Comparison of ENCODE assay signal across 25 cellular contexts in genomic region chr19:7138402-7138801, GRCh38.
DNase-seq lines count a peak whose midpoint lies in the region; ATAC-seq, FAIRE-seq and TF ChIP-seq lines count a peak whose summit lies in the region.
"Had no signal": no experiment of that assay in that cellular context is flagged by ENCODE, and none has a peak within 500 bp of the region (broad histone marks: within the 10 kb centered on the region; RNA-seq: fewer than 3 reads in every experiment).

No MANE protein-coding gene starts in this region.

- in situ Hi-C loops in HepG2 (cut with HindIII; ENCODE audit: extremely low pct_ligation_motif_present, low pct_unique_long_range_greater_than_20kb): no loop called here
- in situ Hi-C loops in K562 (cut with MboI): no loop called here

- no peaks in the 10 kb centered on the region for H3K9me1 ChIP-seq in K562 (ENCODE audit: control insufficient read depth, insufficient read depth, low read length)

- H3K4me2 ChIP-seq in HepG2 (ENCODE audit: low read depth, low read length): no peak overlapping the region
- no peak overlapping the region for H3K4me2 ChIP-seq in PC-3 (ENCODE audit: low read length)
- no peak overlapping the region for H3K4me2 ChIP-seq in K562 (ENCODE audit: insufficient read depth, low read length)
- H3K4me2 ChIP-seq: A549; BLaER1 treated with 17β-estradiol and CSF1 and Interleukin-3, amounts not matched to agents 10 nM and 100 nM had no signal

- FAIRE-seq in HepG2 (lab: Jason Lieb, UNC) (no peak), K562 (lab: Jason Lieb, UNC) (no peak)
- FAIRE-seq: A549, GM12891, GM19239 had no signal

- no TSS peak for BruUV-seq in HepG2 (replicated peaks; lab: Mats Ljungman, UMichigan)
- no TSS peak for BruUV-seq in PC-3 (replicated peaks; lab: Mats Ljungman, UMichigan)
- no TSS peak for BruUV-seq in K562 (replicated peaks; lab: Mats Ljungman, UMichigan)

- no peaks in the 10 kb centered on the region for H3K9me2 ChIP-seq in PC-3 (replicated peaks; ENCODE audit: low read length)

- DNase-seq in HepG2 (ENCODE audit: low spot score) (no peak), right lobe of liver (no peak), PC-3 (peak; percentile 10), K562 (ENCODE audit: extremely low read depth in 1 of 4, low spot score in 3 of 4) (no peak), upper lobe of right lung (peak; percentile 2), SKM-1 treated with dmso at 0.1 percent for 144 hours (lab: John Stamatoyannopoulos, UW; ENCODE audit: unreplicated experiment) (no peak)
- DNase-seq: AML-193; CD4-positive, alpha-beta memory T cell; CD4-positive, CD25-positive, alpha-beta regulatory T cell; CD8-positive, alpha-beta memory T cell; COR-L47; DMS 273 treated with DMSO at 0.1 percent for 48 hours; DMS153; DMS53; DMS79; DND-41; EL; GDM1 had no signal

- H3K36me3 ChIP-seq in HepG2 (replicated peaks in 1 of 2; ENCODE audit: control insufficient read depth in 1 of 2, insufficient read depth in 2 of 2, low read length in 2 of 2) (peaks cover 16 to 49% of the 10 kb centered on the region in 2 experiments), right lobe of liver (peaks cover 5 to 38% (median 20%) of the 10 kb centered on the region in 4 donors), PC-3 (ENCODE audit: low read depth, low read length) (peaks cover 4% of the 10 kb centered on the region), K562 (ENCODE audit: control insufficient read depth, insufficient read depth, low read length) (no peaks in the 10 kb centered on the region), upper lobe of right lung (peaks cover 43% of the 10 kb centered on the region)

- peaks cover 27% of the 10 kb centered on the region for H3K4me1 ChIP-seq in HepG2 (ENCODE audit: insufficient read depth, low read length)
- peaks cover 0 to 23% (median 9%) of the 10 kb centered on the region in 4 donors for H3K4me1 ChIP-seq in right lobe of liver
- peaks cover 42% of the 10 kb centered on the region for H3K4me1 ChIP-seq in PC-3 (ENCODE audit: insufficient read depth, low read length)
- 0 out of 5 replicates have a peak, but pooled peaks cover 0 to 3% of the 10 kb centered on the region in 2 experiments for H3K4me1 ChIP-seq in K562 (replicated peaks in 1 of 2; ENCODE audit: control insufficient read depth in 2 of 2, insufficient read depth in 2 of 2, low read length in 2 of 2)
- H3K4me1 ChIP-seq in upper lobe of right lung: no peaks in the 10 kb centered on the region

- TF ChIP-seq EP300 in HepG2 (IDR thresholded peaks at IDR 0.05; ENCODE audit: low read depth in 2 of 2, low read length in 2 of 2): no peak
- TF ChIP-seq EP300 in HepG2 (CRISPR knock-in tag; IDR thresholded peaks at IDR 0.05; ENCODE audit: borderline replicate concordance): no peak
- no peak for TF ChIP-seq EP300 in K562 (IDR thresholded peaks at IDR 0.05; ENCODE audit: low read length)

- ATAC-seq in HepG2: no peak
- ATAC-seq in right lobe of liver: no peak
- ATAC-seq in PC-3: no peak
- no peak for ATAC-seq in K562
- ATAC-seq in upper lobe of right lung: no peak
- ATAC-seq in HG02852 (IDR thresholded peaks at IDR 0.05; ENCODE audit: unreplicated experiment): no peak
- ATAC-seq in GM21447 (IDR thresholded peaks at IDR 0.05; ENCODE audit: unreplicated experiment): no peak
- ATAC-seq: A549 had no signal

- H3F3A ChIP-seq in PC-3 (ENCODE audit: low read length, unreplicated experiment): peaks cover 3% of the 10 kb centered on the region

- CTCF ChIA-PET in HepG2 (lab: Yijun Ruan, JAX; ENCODE audit: low intra/inter-chr PET ratio, low total read pairs): no interaction called here
- CTCF ChIA-PET in PC-3 (lab: Charles Lee): no interaction called here
- CTCF ChIA-PET in K562 (lab: Yijun Ruan, JAX; ENCODE audit: low intra/inter-chr PET ratio): no interaction called here

- no peak for TF ChIP-seq CTCF in HepG2 (CRISPR knock-in tag; IDR thresholded peaks at IDR 0.05)
- no peak for TF ChIP-seq CTCF in right lobe of liver (IDR thresholded peaks at IDR 0.05)
- no peak for TF ChIP-seq CTCF in PC-3 (conservative IDR thresholded peaks at IDR 0.05; ENCODE audit: low read depth, low read length)
- TF ChIP-seq CTCF in K562 (IDR thresholded peaks at IDR 0.05 in 2 of 3, conservative IDR thresholded peaks at IDR 0.05 in 1 of 3; ENCODE audit: insufficient read depth in 2 of 3, low read depth in 1 of 3, low read length in 3 of 3): no peak
- no peak for TF ChIP-seq CTCF in upper lobe of right lung (IDR thresholded peaks at IDR 0.05)

- POLR2A ChIA-PET in HepG2 (lab: Yijun Ruan, JAX): no interaction called here
- POLR2A ChIA-PET in PC-3 (lab: Charles Lee; ENCODE audit: unreplicated experiment): no interaction called here
- POLR2A ChIA-PET in K562 (lab: Yijun Ruan, JAX): interaction anchor here (0.6 kb wide), 1 partner anchor 21 kb away, joined by 3 read pairs; no protein-coding TSS in a partner anchor

- no peak for TF ChIP-seq RAD21 in HepG2 (CRISPR knock-in tag; IDR thresholded peaks at IDR 0.05)
- TF ChIP-seq RAD21 in K562 (CRISPR knock-in tag; conservative IDR thresholded peaks at IDR 0.05 in 1 of 2, IDR thresholded peaks at IDR 0.05 in 1 of 2): no peak

- H3K9ac ChIP-seq in HepG2 (ENCODE audit: insufficient read depth, low read depth, low read length): no peak overlapping the region
- no peak overlapping the region for H3K9ac ChIP-seq in PC-3 (ENCODE audit: low read length)
- no peak overlapping the region for H3K9ac ChIP-seq in K562 (ENCODE audit: insufficient read depth in 1 of 2, low read depth in 2 of 2, low read length in 2 of 2)
- H3K9ac ChIP-seq: BLaER1 treated with 17β-estradiol and CSF1 and Interleukin-3, amounts not matched to agents 10 nM and 100 nM had no signal

- H3K4me3 ChIP-seq in HepG2 (replicated peaks in 1 of 3; ENCODE audit: insufficient read depth in 1 of 3, low read depth in 2 of 3, low read length in 3 of 3) (no peak overlapping the region), right lobe of liver (no peak overlapping the region), PC-3 (ENCODE audit: low read length) (no peak overlapping the region), K562 (no peak overlapping the region), upper lobe of right lung (no peak overlapping the region)
- H3K4me3 ChIP-seq: A549; BLaER1 treated with 17β-estradiol and CSF1 and Interleukin-3, amounts not matched to agents 10 nM and 100 nM had no signal

- no peaks in the 10 kb centered on the region for H3K79me2 ChIP-seq in HepG2 (ENCODE audit: insufficient read depth, low read length)
- H3K79me2 ChIP-seq in PC-3 (ENCODE audit: low read length): no peaks in the 10 kb centered on the region
- no peaks in the 10 kb centered on the region for H3K79me2 ChIP-seq in K562 (ENCODE audit: control insufficient read depth, insufficient read depth, low read length)

- intact Hi-C loops in HepG2 (cut with micrococcal nuclease; ENCODE audit: unreplicated experiment) (loop anchor here (5.0 kb wide), 1 partner anchor 259 kb away; no protein-coding TSS in a partner anchor), right lobe of liver (cut with DNase I) (no loop called here), PC-3 (cut with micrococcal nuclease) (no loop called here), K562 (cut with micrococcal nuclease) (no loop called here), upper lobe of right lung (cut with DNase I) (no loop called here)

- no peak overlapping the region for H3K27ac ChIP-seq in HepG2 (ENCODE audit: extremely low read length, insufficient read depth, low read length)
- no peak overlapping the region for H3K27ac ChIP-seq in right lobe of liver
- H3K27ac ChIP-seq in PC-3 (ENCODE audit: low read length): no peak overlapping the region
- H3K27ac ChIP-seq in K562 (ENCODE audit: extremely low read depth, low read depth, low read length): no peak overlapping the region
- no peak overlapping the region for H3K27ac ChIP-seq in upper lobe of right lung
- H3K27ac ChIP-seq: 22Rv1; A549; BLaER1 treated with 17β-estradiol and CSF1 and Interleukin-3, amounts not matched to agents 10 nM and 100 nM had no signal

- no peak for TF ChIP-seq POLR2A in HepG2 (IDR thresholded peaks at IDR 0.05; ENCODE audit: insufficient read depth in 1 of 2, low read depth in 2 of 2, low read length in 2 of 2)
- no peak for TF ChIP-seq POLR2A in right lobe of liver (IDR thresholded peaks at IDR 0.05)
- no peak for TF ChIP-seq POLR2A in K562 (conservative IDR thresholded peaks at IDR 0.05)

- H3K27me3 ChIP-seq in HepG2 (ENCODE audit: control insufficient read depth in 1 of 2, insufficient read depth in 2 of 2, low read length in 2 of 2) (no peaks in the 10 kb centered on the region), right lobe of liver (no peaks in the 10 kb centered on the region), PC-3 (ENCODE audit: low read length) (no peaks in the 10 kb centered on the region), K562 (ENCODE audit: control insufficient read depth in 2 of 2, insufficient read depth in 2 of 2, low read length in 2 of 2) (peaks cover 0 to 8% of the 10 kb centered on the region in 2 experiments; a peak in 2 of 5 replicates), upper lobe of right lung (no peaks in the 10 kb centered on the region)
- H3K27me3 ChIP-seq: BLaER1 treated with 17β-estradiol and CSF1 and Interleukin-3, amounts not matched to agents 10 nM and 100 nM had no signal

- H2AFZ ChIP-seq in HepG2 (ENCODE audit: low read length) (no peak overlapping the region), PC-3 (ENCODE audit: low read length) (no peak overlapping the region), K562 (ENCODE audit: low read depth, low read length) (no peak overlapping the region)

- H3K9me3 ChIP-seq in HepG2 (ENCODE audit: low read length) (no peaks in the 10 kb centered on the region), right lobe of liver (no peaks in the 10 kb centered on the region), PC-3 (ENCODE audit: low read length) (no peaks in the 10 kb centered on the region), K562 (replicated peaks; ENCODE audit: control insufficient read depth, insufficient read depth, low read depth, low read length) (no peaks in the 10 kb centered on the region), upper lobe of right lung (no peaks in the 10 kb centered on the region)
- H3K9me3 ChIP-seq: A549 had no signal

- WGBS in HepG2 (ENCODE audit: low lambda C conversion rate): 100% methylated on average over 1 of the region's 1 CpG
- WGBS in right lobe of liver (ENCODE audit: insufficient coverage, low coverage, low lambda C conversion rate, missing lambda C conversion rate): 100% methylated on average over 1 of the region's 1 CpG
- 0% methylated on average over 1 of the region's 1 CpG for WGBS in K562 (ENCODE audit: insufficient coverage, low coverage, missing lambda C conversion rate)

- H4K20me1 ChIP-seq in HepG2 (ENCODE audit: insufficient read depth, low read length) (no peaks in the 10 kb centered on the region), PC-3 (ENCODE audit: low read length) (no peaks in the 10 kb centered on the region), K562 (replicated peaks; ENCODE audit: control insufficient read depth, insufficient read depth, low read length) (no peaks in the 10 kb centered on the region)

TF ChIP-seq in HepG2, 621 proteins besides CTCF, POLR2A, EP300 and RAD21 (continues in another document):
- TF ChIP-seq NBN (conservative IDR thresholded peaks at IDR 0.05): no peak
- no peak for TF ChIP-seq ARNT2 (CRISPR knock-in tag; IDR thresholded peaks at IDR 0.05; ENCODE audit: low read depth)

TF ChIP-seq in K562, 482 proteins besides CTCF, POLR2A, EP300 and RAD21:
- TF ChIP-seq U2AF1 (optimal IDR thresholded peaks at IDR 0.05; ENCODE audit: low read depth, low read length) (no peak), ZNF121 (CRISPR knock-in tag; conservative IDR thresholded peaks at IDR 0.05) (peak; percentile 60)

Comparison
In these comparisons a context has a peak if more than half of its experiments do, and no peak if none do; other contexts are left out.
1. DNase-seq: peak in PC-3 (single experiment) and upper lobe of right lung (single experiment); none in HepG2 (single experiment), right lobe of liver (0 of 3), K562 (0 of 4) and SKM-1 treated with dmso at 0.1 percent for 144 hours (single experiment).
2. Of the 241 proteins assayed by ChIP-seq in both HepG2 and K562: peak only in HepG2: none; only in K562: none; in both: ZNF121; in neither: 240.